8 cellular contexts compared by ENCODE assay signal in genomic region chrX:48911407-48912182, GRCh38. TPM values are rescaled to one million over a fixed set of nuclear protein-coding genes. Genes with fewer than 3 reads are reported as not detected.
DNase-seq lines count a peak whose midpoint lies in the region; ATAC-seq and TF ChIP-seq lines count a peak whose summit lies in the region.

Gene SLC35A2 (minus strand): TSS chrX:48911646. CDS start chrX:48911636, 10 bp downstream.

- H3K27me3 ChIP-seq in heart right ventricle (no peaks in the 10 kb centered on the region), upper lobe of left lung (no peaks in the 10 kb centered on the region)

- H3K27ac ChIP-seq in adipose tissue (ENCODE audit: low read depth, low read length) = no peak within 1 kb of the TSS
- peak within 1 kb of the TSS in 9 of 10 donors; percentile 48 to 85 (median 78) for H3K27ac ChIP-seq in heart right ventricle
- H3K27ac ChIP-seq in upper lobe of left lung = peak within 1 kb of the TSS; percentile 81 to 89 (median 82)

- H3K4me1 ChIP-seq in heart right ventricle (peaks cover 0 to 17% (median 9%) of the 10 kb centered on the region in 9 donors), upper lobe of left lung (peaks cover under 1 to 20% (median 5%) of the 10 kb centered on the region in 4 donors)

- H3K4me3 ChIP-seq in heart right ventricle (peak within 1 kb of the TSS; percentile 43 to 76 (median 68)), upper lobe of left lung (peak within 1 kb of the TSS; percentile 52 to 85 (median 62))

- intact Hi-C loops in T-helper 1 cell treated with Interleukin-12 subunit alpha and Interleukin-12 subunit beta and Interleukin-4 antibody, amounts not matched to agents 30 ng/mL and 1 ng/mL, for 36 hours (cut with micrococcal nuclease) = loop anchor here (1.0 to 2.0 kb wide), 5 partner anchors 8 to 199 kb away; partner anchors contain the start of genes OTUD5, PIM2, PQBP1 and TIMM17B
- intact Hi-C loops in heart right ventricle (cut with DNase I) (loop anchor here in 3 of 10 donors (10.0 kb wide), 2 partner anchors 267 to 1257 kb away; partner anchors contain the start of genes ELK1 (in 1 of the 3) and UXT (in 1 of the 3)), posterior cingulate gyrus (cut with DNase I) (no loop called here)

- TF ChIP-seq CTCF in heart right ventricle (IDR thresholded peaks at IDR 0.05) (no peak), upper lobe of left lung (IDR thresholded peaks at IDR 0.05) (no peak)

- TF ChIP-seq EP300 in upper lobe of left lung (IDR thresholded peaks at IDR 0.05) = no peak

- DNase-seq in NCI-H1694 treated with DMSO at 0.1 percent for 48 hours (lab: John Stamatoyannopoulos, UW) (peak; percentile 78), heart right ventricle (peak; percentile 76), posterior cingulate gyrus (peak; percentile 75 to 97 (median 88)), upper lobe of left lung (peak; percentile 86 to 91)

- no peaks in the 10 kb centered on the region for H3K9me3 ChIP-seq in heart right ventricle
- peaks cover 0 to 5% (median 0%) of the 10 kb centered on the region in 4 donors for H3K9me3 ChIP-seq in upper lobe of left lung

- H3K36me3 ChIP-seq in heart right ventricle = peaks cover 0 to 27% (median 0%) of the 10 kb centered on the region in 9 donors
- H3K36me3 ChIP-seq in upper lobe of left lung = peaks cover 0 to 26% (median 5%) of the 10 kb centered on the region in 4 donors

- TF ChIP-seq POLR2A in GM10847 (IDR thresholded peaks at IDR 0.05; ENCODE audit: extremely low read depth, insufficient read length) (peak; percentile 50), upper lobe of left lung (IDR thresholded peaks at IDR 0.05) (peak in 3 of 4 donors; percentile 33 to 73 (median 54))

- WGBS in adipose tissue, 3 donors = 0 to 28% (median 0%) methylated on average over 46 to 60 of the region's 60 CpGs
- WGBS in heart right ventricle, 2 donors = 0 to 1% methylated on average over 60 of the region's 60 CpGs
- WGBS in upper lobe of left lung, 2 donors = 1 to 43% methylated on average over 42 to 53 of the region's 60 CpGs

- peak; percentile 53 for ATAC-seq in HG02763 (IDR thresholded peaks at IDR 0.05; ENCODE audit: unreplicated experiment)
- ATAC-seq in heart right ventricle = peak; percentile 80 to 96 (median 89)
- ATAC-seq in upper lobe of left lung (ENCODE audit: low FRiP score in 2 of 2) = peak; percentile 79 to 93

RNA-seq across cellular contexts. Expression of gene SLC35A2, which starts in this region (rescaled TPM):
- 22.8 and 25.6 TPM in 2 replicates for total RNA-seq in T-helper 1 cell treated with Interleukin-12 subunit alpha and Interleukin-12 subunit beta and Interleukin-4 antibody, amounts not matched to agents 30 ng/mL and 1 ng/mL, for 36 hours
- 10 to 100 TPM; 11.0 to 22.1 (median 15.8) TPM for polyA plus RNA-seq in adipose tissue
- 10 to 100 TPM in 8 of 10 donors, 1 to 10 TPM in 2; 9.0 to 18.2 (median 12.4) TPM for total RNA-seq in heart right ventricle
- 10 to 100 TPM in 1 of 2 donors, 1 to 10 TPM in 1; 6.4 to 27.7 TPM for polyA plus RNA-seq in heart right ventricle
- 10 to 100 TPM in 5 of 6 donors, 1 to 10 TPM in 1; 5.2 to 32.0 (median 23.3) TPM for total RNA-seq in upper lobe of left lung
